In the genomic region with DNA sequence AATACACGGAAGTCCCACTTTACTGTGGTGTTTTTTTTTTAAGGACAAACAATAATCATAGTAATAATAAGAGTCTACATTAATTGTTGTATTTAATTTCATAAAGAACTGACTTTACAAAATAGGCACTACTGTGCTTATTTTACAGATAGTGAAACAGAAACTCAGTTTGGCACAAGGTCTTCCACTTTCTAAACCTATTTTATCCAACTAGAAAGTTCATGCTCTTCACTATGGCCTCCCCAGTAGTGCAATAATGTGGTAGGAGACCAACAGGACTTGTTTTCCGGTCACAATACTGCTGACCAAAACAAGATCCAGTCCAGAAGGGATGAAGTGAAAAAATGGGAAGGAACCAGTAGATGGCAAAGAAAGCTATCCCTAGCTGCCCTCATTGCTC, we compare ENCODE assay signal across 25 cellular contexts.
"Had no signal": no experiment of that assay in that cellular context is flagged by ENCODE, and none has a peak within 500 bp of the region (broad histone marks: within the 10 kb centered on the region; RNA-seq: fewer than 3 reads in every experiment).

No MANE protein-coding gene starts in this region.

- H3K4me1 ChIP-seq: esophagus squamous epithelium, gastrocnemius medialis, heart right ventricle, left lung, lower lobe of right lung had no signal

- H3K9me3 ChIP-seq: esophagus squamous epithelium, gastrocnemius medialis, lower lobe of right lung, mucosa of descending colon had no signal

- H3K4me3 ChIP-seq: esophagus squamous epithelium, gastrocnemius medialis, heart right ventricle, left lung, lower lobe of right lung, mucosa of descending colon had no signal

- H3K27me3 ChIP-seq: esophagus squamous epithelium, gastrocnemius medialis, heart right ventricle, left lung had no signal

- H3K36me3 ChIP-seq: esophagus squamous epithelium, gastrocnemius medialis, heart right ventricle, left lung, lower lobe of right lung had no signal

- H3K27ac ChIP-seq: epithelial cell of prostate, esophagus squamous epithelium, gastrocnemius medialis, heart right ventricle, left lung, lower lobe of right lung had no signal

- H3K27me3 Mint-ChIP-seq: dendritic cell treated with granulocyte-macrophage colony-stimulating factor and Interleukin-4, amounts not matched to agents 40 ng/mL and 50 ng/mL, for 4 days; effector memory CD8-positive, alpha-beta T cell; naive B cell; naive thymus-derived CD8-positive, alpha-beta T cell had no signal

- H3K4me3 Mint-ChIP-seq: dendritic cell treated with granulocyte-macrophage colony-stimulating factor and Interleukin-4, amounts not matched to agents 40 ng/mL and 50 ng/mL, for 4 days; effector memory CD8-positive, alpha-beta T cell; endodermal cell; mesothelial cell of epicardium; naive B cell; naive thymus-derived CD8-positive, alpha-beta T cell had no signal

- ATAC-seq: effector memory CD8-positive, alpha-beta T cell; esophagus mucosa; gastrocnemius medialis; heart right ventricle; left cardiac atrium; left lung; left ventricle myocardium superior; lower lobe of right lung; mucosa of descending colon; naive thymus-derived CD8-positive, alpha-beta T cell had no signal

- H3K4me1 Mint-ChIP-seq: endodermal cell; mesothelial cell of epicardium; naive B cell; naive thymus-derived CD8-positive, alpha-beta T cell had no signal

- H3K36me3 Mint-ChIP-seq: mesothelial cell of epicardium, naive B cell had no signal

- DNase-seq: cortex of kidney; effector CD8-positive, alpha-beta T cell; effector memory CD8-positive, alpha-beta T cell; endodermal cell; erythroblast; esophagus squamous epithelium; foreskin fibroblast; foreskin melanocyte; gastrocnemius medialis; glutamatergic neuron; head of caudate nucleus; heart right ventricle; hippocampal formation; left cardiac atrium; left lung; left ventricle myocardium superior; lower lobe of right lung; mesenchymal stem cell; mucosa of descending colon; naive B cell; naive thymus-derived CD8-positive, alpha-beta T cell had no signal

- H3K9me3 Mint-ChIP-seq: endodermal cell, mesothelial cell of epicardium had no signal

- H3K27ac Mint-ChIP-seq: dendritic cell treated with granulocyte-macrophage colony-stimulating factor and Interleukin-4, amounts not matched to agents 40 ng/mL and 50 ng/mL, for 4 days; effector memory CD8-positive, alpha-beta T cell; endodermal cell; mesothelial cell of epicardium; naive B cell; naive thymus-derived CD8-positive, alpha-beta T cell had no signal
